12 cellular contexts compared by ENCODE assay signal in genomic region chr4:90318208-90318607, GRCh38.
A peak's percentile ranks its signal among the peaks of the same experiment; 100 is the strongest.
DNase-seq lines count a peak whose midpoint lies in the region; ATAC-seq and TF ChIP-seq lines count a peak whose summit lies in the region.
"Had no signal": no experiment of that assay in that cellular context is flagged by ENCODE, and none has a peak within 500 bp of the region (broad histone marks: within the 10 kb centered on the region; RNA-seq: fewer than 3 reads in every experiment).

No MANE protein-coding gene starts in this region.

- no peak overlapping the region for H3K9ac ChIP-seq in KMS-11
- H3K9ac ChIP-seq in mesenchymal stem cell (ENCODE audit: low read length): peak overlapping the region; percentile 91

- no peak overlapping the region for H2AK5ac ChIP-seq in mesenchymal stem cell (ENCODE audit: low read length, severe bottlenecking)

- H3K27ac ChIP-seq in KMS-11: peak overlapping the region; percentile 19; the same call in 1 of the 2 replicates
- H3K27ac ChIP-seq in mesenchymal stem cell (ENCODE audit: low read length, poor library complexity, severe bottlenecking): peak overlapping the region; percentile 70
- H3K27ac ChIP-seq: colonic mucosa had no signal

- no peaks in the 10 kb centered on the region for H3K79me1 ChIP-seq in mesenchymal stem cell (replicated peaks; ENCODE audit: low read length, poor library complexity, severe bottlenecking)

- no peak overlapping the region for H3K14ac ChIP-seq in mesenchymal stem cell (ENCODE audit: low read length in 2 of 2)

- H4K91ac ChIP-seq in mesenchymal stem cell (ENCODE audit: low read length): no peak overlapping the region

- H3K4me3 ChIP-seq in KMS-11 (IDR thresholded peaks at IDR 0.05; ENCODE audit: insufficient read depth, low read depth, low read length) (no peak overlapping the region), cardiac fibroblast (replicated peaks in 1 of 2; ENCODE audit: low read depth in 2 of 2, low read length in 2 of 2) (peak overlapping the region in 1 of 2 donors; percentile 1), mesenchymal stem cell (ENCODE audit: insufficient read depth in 1 of 2, low read depth in 1 of 2, low read length in 2 of 2) (peak overlapping the region in 1 of 2 experiments; percentile 52)
- H3K4me3 ChIP-seq: colonic mucosa had no signal

- H2BK120ac ChIP-seq in mesenchymal stem cell (ENCODE audit: low read depth, low read length): no peak overlapping the region

- TF ChIP-seq CTCF in KMS-11 (conservative IDR thresholded peaks at IDR 0.05; ENCODE audit: low read depth, low read length) (no peak), cardiac fibroblast (IDR thresholded peaks at IDR 0.05; ENCODE audit: low read depth, low read length) (no peak)

- peak; percentile 9 for DNase-seq in AG08395 (ENCODE audit: low spot score)
- peak; percentile 81 to 90 for DNase-seq in cardiac fibroblast (ENCODE audit: low read depth in 2 of 2)
- peak; percentile 78 for DNase-seq in mesenchymal stem cell
- no peak for DNase-seq in SW480 (ENCODE audit: low spot score)
- no peak for DNase-seq in occipital lobe (lab: John Stamatoyannopoulos, UW)
- DNase-seq: activated T-cell treated with anti-CD3 and anti-CD28 coated beads for 4 hours, colonic mucosa, NCI-H1105, substantia nigra had no signal

- no peak overlapping the region for H4K8ac ChIP-seq in mesenchymal stem cell (ENCODE audit: low read length)

- peaks cover 31% of the 10 kb centered on the region for H3K4me1 ChIP-seq in KMS-11 (ENCODE audit: low read depth, poor library complexity, severe bottlenecking)
- no peaks in the 10 kb centered on the region for H3K4me1 ChIP-seq in mesenchymal stem cell (ENCODE audit: control insufficient read depth, insufficient read depth, low read depth, low read length)
- H3K4me1 ChIP-seq: colonic mucosa had no signal

- WGBS in mesenchymal stem cell: 80% methylated on average over 1 of the region's 2 CpGs

- H3K18ac ChIP-seq in mesenchymal stem cell (ENCODE audit: low read depth in 1 of 2, low read length in 2 of 2): no peak overlapping the region

- H3K4ac ChIP-seq in mesenchymal stem cell (ENCODE audit: low read depth in 1 of 2, low read length in 2 of 2): no peak overlapping the region

- H3K27me3 ChIP-seq in KMS-11 (ENCODE audit: insufficient read depth, low read depth) (no peaks in the 10 kb centered on the region), mesenchymal stem cell (ENCODE audit: control insufficient read depth in 1 of 2, insufficient read depth in 1 of 2, low read length in 2 of 2) (no peaks in the 10 kb centered on the region)
- H3K27me3 ChIP-seq: colonic mucosa had no signal

- H3K36me3 ChIP-seq in KMS-11 (ENCODE audit: insufficient read depth) (no peaks in the 10 kb centered on the region), mesenchymal stem cell (ENCODE audit: control insufficient read depth in 1 of 2, insufficient read depth in 2 of 2, low read depth in 1 of 2, low read length in 2 of 2) (no peaks in the 10 kb centered on the region)
- H3K36me3 ChIP-seq: colonic mucosa had no signal

- H3K79me2 ChIP-seq in KMS-11 (ENCODE audit: insufficient read depth, low read depth): no peaks in the 10 kb centered on the region

- H4K20me1 ChIP-seq in KMS-11 (ENCODE audit: insufficient read depth): no peaks in the 10 kb centered on the region

- H2BK12ac ChIP-seq in mesenchymal stem cell (ENCODE audit: low read length in 2 of 2): no peak overlapping the region

- H3K9me3 ChIP-seq in mesenchymal stem cell (ENCODE audit: control insufficient read depth, low read length): peaks cover 4% of the 10 kb centered on the region
- H3K9me3 ChIP-seq: colonic mucosa had no signal

- ATAC-seq in GM18867 (IDR thresholded peaks at IDR 0.05; ENCODE audit: unreplicated experiment): no peak
- ATAC-seq in HG03432 (IDR thresholded peaks at IDR 0.05; ENCODE audit: unreplicated experiment): no peak

- no peak overlapping the region for H2BK15ac ChIP-seq in mesenchymal stem cell (ENCODE audit: low read depth, poor library complexity, severe bottlenecking)

- peak overlapping the region; percentile 32 for H3K4me2 ChIP-seq in KMS-11
- H3K4me2 ChIP-seq in mesenchymal stem cell (ENCODE audit: low read length, poor library complexity, severe bottlenecking): no peak overlapping the region

- no peak overlapping the region for H2AFZ ChIP-seq in KMS-11 (ENCODE audit: low read depth)
- H2AFZ ChIP-seq in mesenchymal stem cell (ENCODE audit: low read depth, low read length): no peak overlapping the region

- H3K23ac ChIP-seq in mesenchymal stem cell (ENCODE audit: low read length in 2 of 2): no peak overlapping the region

- H2BK5ac ChIP-seq in mesenchymal stem cell (ENCODE audit: low read depth, low read length, poor library complexity, severe bottlenecking): no peak overlapping the region

Comparison
In these comparisons a context has a peak if more than half of its experiments do, and no peak if none do; other contexts are left out.
1. DNase-seq: peak in AG08395 (single experiment), cardiac fibroblast (2 of 2) and mesenchymal stem cell (single experiment); none in SW480 (single experiment) and occipital lobe (single experiment).